1 cellular context compared by ENCODE assay signal in genomic region chr1:28248273-28249012, GRCh38.
TF ChIP-seq lines count a peak whose summit lies in the region.

No MANE protein-coding gene starts in this region.

TF ChIP-seq in K562, 482 proteins besides CTCF, POLR2A, EP300 and RAD21 (continued from another document and continues in another):
- TF ChIP-seq ATF2 (CRISPR knock-in tag; IDR thresholded peaks at IDR 0.05), result no peak
- no peak for TF ChIP-seq HOMEZ (CRISPR knock-in tag; IDR thresholded peaks at IDR 0.05)
- 0 out of 2 replicates have a peak, but pooled peaks have one; percentile 21 for TF ChIP-seq SMARCA5 (IDR thresholded peaks at IDR 0.05)
- no peak for TF ChIP-seq PTBP1 (IDR thresholded peaks at IDR 0.05; ENCODE audit: low read depth, low read length)
- TF ChIP-seq GABPA (tag; conservative IDR thresholded peaks at IDR 0.05; ENCODE audit: low read depth), result no peak
- TF ChIP-seq THAP7 (CRISPR knock-in tag; IDR thresholded peaks at IDR 0.05), result no peak
- TF ChIP-seq NCOR1 (IDR thresholded peaks at IDR 0.05), result 0 out of 2 replicates have a peak, but pooled peaks have one; percentile 3
- TF ChIP-seq MIER1 (IDR thresholded peaks at IDR 0.05; ENCODE audit: low read depth), result no peak
- no peak for TF ChIP-seq ZFP30 (CRISPR knock-in tag; IDR thresholded peaks at IDR 0.05; ENCODE audit: borderline replicate concordance)
- TF ChIP-seq HMBOX1 (IDR thresholded peaks at IDR 0.05), result peak; percentile 96
- TF ChIP-seq SRSF1 (IDR thresholded peaks at IDR 0.05; ENCODE audit: low read depth, low read length), result no peak
- no peak for TF ChIP-seq MLX (CRISPR knock-in tag; conservative IDR thresholded peaks at IDR 0.05)
- no peak for TF ChIP-seq ZBTB12 (CRISPR knock-in tag; IDR thresholded peaks at IDR 0.05)
- peak; percentile 33 for TF ChIP-seq POU5F1 (IDR thresholded peaks at IDR 0.05; ENCODE audit: borderline replicate concordance, low read depth, low read length, partially characterized antibody)
- TF ChIP-seq ZBTB8A (IDR thresholded peaks at IDR 0.05; ENCODE audit: partially characterized antibody), result no peak
- no peak for TF ChIP-seq PHF21A (IDR thresholded peaks at IDR 0.05; ENCODE audit: borderline replicate concordance, low read depth)
- no peak for TF ChIP-seq ZNF282 (CRISPR knock-in tag; IDR thresholded peaks at IDR 0.05)
- 0 out of 2 replicates have a peak, but pooled peaks have one; percentile 42 for TF ChIP-seq ZNF212 (CRISPR knock-in tag; IDR thresholded peaks at IDR 0.05)
- no peak for TF ChIP-seq DLX4 (CRISPR knock-in tag; IDR thresholded peaks at IDR 0.05)
- TF ChIP-seq GATAD2A (IDR thresholded peaks at IDR 0.05), result no peak
- no peak for TF ChIP-seq ILK (tag; IDR thresholded peaks at IDR 0.05; ENCODE audit: borderline replicate concordance, low read depth)
- no peak for TF ChIP-seq LEF1 (IDR thresholded peaks at IDR 0.05)
- TF ChIP-seq CTCFL (IDR thresholded peaks at IDR 0.05; ENCODE audit: borderline replicate concordance, insufficient read depth, low read depth, low read length, poor library complexity, severe bottlenecking), result no peak
- no peak for TF ChIP-seq U2AF1 (optimal IDR thresholded peaks at IDR 0.05; ENCODE audit: low read depth, low read length)
- no peak for TF ChIP-seq NFXL1 (CRISPR knock-in tag; IDR thresholded peaks at IDR 0.05)
- no peak for TF ChIP-seq CBFA2T3 (IDR thresholded peaks at IDR 0.05)
- no peak for TF ChIP-seq RHOXF2B (CRISPR knock-in tag; conservative IDR thresholded peaks at IDR 0.05)
- TF ChIP-seq SMAD3 (CRISPR knock-in tag; conservative IDR thresholded peaks at IDR 0.05), result no peak
- no peak for TF ChIP-seq RFX5 (IDR thresholded peaks at IDR 0.05; ENCODE audit: low read depth, low read length)
- no peak for TF ChIP-seq OTX1 (CRISPR knock-in tag; IDR thresholded peaks at IDR 0.05)
- TF ChIP-seq ARID3A (IDR thresholded peaks at IDR 0.05; ENCODE audit: borderline replicate concordance, low read depth, low read length), result peak; percentile 82; the same call in 1 of the 2 replicates
- TF ChIP-seq MXI1 (IDR thresholded peaks at IDR 0.05; ENCODE audit: low read depth, low read length), result no peak
- no peak for TF ChIP-seq AFF4 (CRISPR knock-in tag; IDR thresholded peaks at IDR 0.05)
- no peak for TF ChIP-seq HCFC1 (IDR thresholded peaks at IDR 0.05; ENCODE audit: low read depth, low read length)
- no peak for TF ChIP-seq FOXP4 (CRISPR knock-in tag; IDR thresholded peaks at IDR 0.05; ENCODE audit: borderline replicate concordance)
- no peak for TF ChIP-seq NUFIP1 (IDR thresholded peaks at IDR 0.05; ENCODE audit: partially characterized antibody)
- no peak for TF ChIP-seq FIP1L1 (IDR thresholded peaks at IDR 0.05; ENCODE audit: low read depth, low read length, poor library complexity, severe bottlenecking)
- no peak for TF ChIP-seq STAT6 (CRISPR knock-in tag; IDR thresholded peaks at IDR 0.05)
